In genomic region chr4:125112536-125112935, GRCh38 we compare ENCODE assay signal across 23 cellular contexts.
"Had no signal": no experiment of that assay in that cellular context is flagged by ENCODE, and none has a peak within 500 bp of the region (broad histone marks: within the 10 kb centered on the region; RNA-seq: fewer than 3 reads in every experiment).

No MANE protein-coding gene starts in this region.

- H3K4me1 ChIP-seq: colonic mucosa, gastroesophageal sphincter, testis, tibial nerve, upper lobe of right lung, vagina had no signal

- H3K9me3 ChIP-seq: colonic mucosa, gastroesophageal sphincter, testis, tibial nerve, upper lobe of right lung, vagina had no signal

- ATAC-seq: gastroesophageal sphincter; left cardiac atrium; left ventricle myocardium superior; naive thymus-derived CD4-positive, alpha-beta T cell; sciatic nerve; stimulated activated naive B cell treated with anti-CD40 and anti-IgM and Interleukin-4, amounts not matched to agents 10 μg/mL and 1 μg/mL and 100 μg/mL, for 72 hours; stimulated activated naive CD8-positive, alpha-beta T cell treated with anti-CD3 and anti-CD28 coated beads, Interleukin-15, amount 100 ng/mL, for 72 hours; upper lobe of right lung had no signal

- H3K36me3 ChIP-seq: colonic mucosa, gastroesophageal sphincter, tibial nerve, upper lobe of right lung, vagina had no signal

- H3K27ac Mint-ChIP-seq: immature natural killer cell; naive thymus-derived CD4-positive, alpha-beta T cell; nephron progenitor cell; stimulated activated naive B cell treated with anti-CD40 and anti-IgM and Interleukin-4, amounts not matched to agents 10 μg/mL and 1 μg/mL and 100 μg/mL, for 72 hours; stimulated activated naive CD8-positive, alpha-beta T cell treated with anti-CD3 and anti-CD28 coated beads, Interleukin-15, amount 100 ng/mL, for 72 hours had no signal

- H3K9me3 Mint-ChIP-seq: nephron progenitor cell; stimulated activated naive B cell treated with anti-CD40 and anti-IgM and Interleukin-4, amounts not matched to agents 10 μg/mL and 1 μg/mL and 100 μg/mL, for 72 hours had no signal

- H3K4me3 Mint-ChIP-seq: immature natural killer cell; naive thymus-derived CD4-positive, alpha-beta T cell; nephron progenitor cell; stimulated activated naive B cell treated with anti-CD40 and anti-IgM and Interleukin-4, amounts not matched to agents 10 μg/mL and 1 μg/mL and 100 μg/mL, for 72 hours; stimulated activated naive CD8-positive, alpha-beta T cell treated with anti-CD3 and anti-CD28 coated beads, Interleukin-15, amount 100 ng/mL, for 72 hours had no signal

- H3K27me3 Mint-ChIP-seq: naive thymus-derived CD4-positive, alpha-beta T cell; stimulated activated naive B cell treated with anti-CD40 and anti-IgM and Interleukin-4, amounts not matched to agents 10 μg/mL and 1 μg/mL and 100 μg/mL, for 72 hours; stimulated activated naive CD8-positive, alpha-beta T cell treated with anti-CD3 and anti-CD28 coated beads, Interleukin-15, amount 100 ng/mL, for 72 hours had no signal

- H3K4me1 Mint-ChIP-seq: immature natural killer cell; naive thymus-derived CD4-positive, alpha-beta T cell; nephron progenitor cell; stimulated activated naive B cell treated with anti-CD40 and anti-IgM and Interleukin-4, amounts not matched to agents 10 μg/mL and 1 μg/mL and 100 μg/mL, for 72 hours; stimulated activated naive CD8-positive, alpha-beta T cell treated with anti-CD3 and anti-CD28 coated beads, Interleukin-15, amount 100 ng/mL, for 72 hours had no signal

- H3K27ac ChIP-seq: colonic mucosa, gastroesophageal sphincter, testis, tibial nerve, upper lobe of right lung, vagina had no signal

- DNase-seq: colonic mucosa; dermis blood vessel endothelial cell; erythroblast; glutamatergic neuron; immature natural killer cell; kidney; left cardiac atrium; left ventricle myocardium superior; mesendoderm; naive thymus-derived CD4-positive, alpha-beta T cell; nephron progenitor cell; posterior cingulate gyrus; stimulated activated CD4-positive, alpha-beta T cell treated with anti-CD3 and anti-CD28 coated beads, Interleukin-2, amount 100 ng/mL, for 24 hours; stimulated activated CD4-positive, alpha-beta T cell treated with anti-CD3 and anti-CD28 coated beads, Interleukin-4, amount 100 ng/mL, for 4 hours; stimulated activated naive B cell treated with anti-CD40 and anti-IgM and Interleukin-4, amounts not matched to agents 10 μg/mL and 1 μg/mL and 100 μg/mL, for 72 hours; stimulated activated naive CD8-positive, alpha-beta T cell treated with anti-CD3 and anti-CD28 coated beads, Interleukin-15, amount 100 ng/mL, for 72 hours; testis; upper lobe of right lung had no signal

- H3K27me3 ChIP-seq: colonic mucosa, gastroesophageal sphincter, testis, tibial nerve, upper lobe of right lung, vagina had no signal

- H3K36me3 Mint-ChIP-seq: immature natural killer cell; naive thymus-derived CD4-positive, alpha-beta T cell; stimulated activated naive B cell treated with anti-CD40 and anti-IgM and Interleukin-4, amounts not matched to agents 10 μg/mL and 1 μg/mL and 100 μg/mL, for 72 hours had no signal

- H3K4me3 ChIP-seq: colonic mucosa, gastroesophageal sphincter, lung, testis, tibial nerve, upper lobe of right lung, vagina had no signal
